ENCODE assay signal across 22 cellular contexts in genomic region chr5:87010736-87011135, GRCh38.
A peak's percentile ranks its signal among the peaks of the same experiment; 100 is the strongest.
DNase-seq lines count a peak whose midpoint lies in the region; ATAC-seq, FAIRE-seq and TF ChIP-seq lines count a peak whose summit lies in the region.
"Had no signal": no experiment of that assay in that cellular context is flagged by ENCODE, and none has a peak within 500 bp of the region (broad histone marks: within the 10 kb centered on the region; RNA-seq: fewer than 3 reads in every experiment).

No MANE protein-coding gene starts in this region.

- H3K9me3 ChIP-seq in right atrium auricular region = no peaks in the 10 kb centered on the region
- H3K9me3 ChIP-seq in astrocyte (ENCODE audit: insufficient read depth, low read depth, low read length) = no peaks in the 10 kb centered on the region
- no peaks in the 10 kb centered on the region for H3K9me3 ChIP-seq in colonic mucosa
- no peaks in the 10 kb centered on the region for H3K9me3 ChIP-seq in esophagus squamous epithelium
- H3K9me3 ChIP-seq: BE2C, MG63 had no signal

- H3K27ac Mint-ChIP-seq in astrocyte (ENCODE audit: unreplicated experiment) = no peak overlapping the region
- H3K27ac Mint-ChIP-seq: HFFc6 had no signal

- H3K4me1 ChIP-seq in right atrium auricular region = no peaks in the 10 kb centered on the region
- no peaks in the 10 kb centered on the region for H3K4me1 ChIP-seq in astrocyte (ENCODE audit: insufficient read depth, low read length)
- no peaks in the 10 kb centered on the region for H3K4me1 ChIP-seq in colonic mucosa
- no peaks in the 10 kb centered on the region for H3K4me1 ChIP-seq in esophagus squamous epithelium
- H3K4me1 ChIP-seq: BE2C had no signal

- H3K4me3 ChIP-seq in right atrium auricular region (no peak overlapping the region), astrocyte (ENCODE audit: insufficient read depth, low read depth, low read length) (no peak overlapping the region), colonic mucosa (no peak overlapping the region), esophagus squamous epithelium (no peak overlapping the region)
- H3K4me3 ChIP-seq: K562, MG63, SK-N-MC had no signal

- FAIRE-seq in astrocyte (lab: Jason Lieb, UNC) = peak; percentile 73
- FAIRE-seq: D721Med, GM18507, K562 had no signal

- peaks cover 14% of the 10 kb centered on the region for H3K4me1 Mint-ChIP-seq in astrocyte (ENCODE audit: low read depth, unreplicated experiment)

- DNase-seq in Right ventricle myocardium superior = no peak
- DNase-seq in right atrium auricular region (ENCODE audit: low spot score) = no peak
- no peak for DNase-seq in astrocyte (ENCODE audit: low read depth)
- peak; percentile 40 for DNase-seq in fibroblast of peridontal ligament (ENCODE audit: extremely low read depth)
- DNase-seq in colonic mucosa = no peak
- no peak for DNase-seq in esophagus squamous epithelium (lab: John Stamatoyannopoulos, UW)
- no peak for DNase-seq in activated CD4-positive, CD25-positive, alpha-beta regulatory T cell treated with anti-CD3 and anti-CD28 coated beads, Interleukin-2, amount 50 U/mL, for 72 hours
- DNase-seq: 8988T, BE2C, DMS53, GDM1, H7, HFFc6, MG63, NCI-H187, NCI-H526, SHP77 treated with DMSO at 0.1 percent for 48 hours had no signal

- H3K79me2 ChIP-seq in astrocyte (ENCODE audit: insufficient read depth, low read length) = no peaks in the 10 kb centered on the region

- H3K27me3 Mint-ChIP-seq in astrocyte (ENCODE audit: low read depth, unreplicated experiment) = no peaks in the 10 kb centered on the region

- H3K27me3 ChIP-seq in right atrium auricular region (no peaks in the 10 kb centered on the region), astrocyte (ENCODE audit: insufficient read depth, low read length) (no peaks in the 10 kb centered on the region), colonic mucosa (no peaks in the 10 kb centered on the region), esophagus squamous epithelium (no peaks in the 10 kb centered on the region)
- H3K27me3 ChIP-seq: BE2C had no signal

- no peak for TF ChIP-seq POLR2A in esophagus squamous epithelium (IDR thresholded peaks at IDR 0.05)

- H3K9me3 Mint-ChIP-seq in astrocyte (ENCODE audit: unreplicated experiment) = no peaks in the 10 kb centered on the region
- H3K9me3 Mint-ChIP-seq: HFFc6 had no signal

- no peak overlapping the region for H2AFZ ChIP-seq in astrocyte (ENCODE audit: low read depth, low read length)

- no peak overlapping the region for H3K4me2 ChIP-seq in astrocyte (ENCODE audit: low read length)

- ATAC-seq in Right ventricle myocardium superior (ENCODE audit: poor library complexity) = peak; percentile 48
- ATAC-seq: K562, PC-3 had no signal

- no peak overlapping the region for H3K9ac ChIP-seq in astrocyte (ENCODE audit: low read length)
- H3K9ac ChIP-seq in colonic mucosa (ENCODE audit: low read depth in 2 of 2, low read length in 2 of 2) = no peak overlapping the region

- intact Hi-C loops in Right ventricle myocardium superior (cut with DNase I) (no loop called here), colonic mucosa (cut with DNase I) (no loop called here), esophagus squamous epithelium (cut with DNase I) (no loop called here)

- no peak for TF ChIP-seq CTCF in right atrium auricular region (IDR thresholded peaks at IDR 0.05)
- TF ChIP-seq CTCF in astrocyte (IDR thresholded peaks at IDR 0.05; ENCODE audit: insufficient read depth, low read depth, low read length) = no peak
- no peak for TF ChIP-seq CTCF in colonic mucosa (IDR thresholded peaks at IDR 0.05)
- TF ChIP-seq CTCF in esophagus squamous epithelium (IDR thresholded peaks at IDR 0.05) = no peak

- no peaks in the 10 kb centered on the region for H3K36me3 Mint-ChIP-seq in astrocyte (ENCODE audit: low read depth, unreplicated experiment)

- H3K4me3 Mint-ChIP-seq in astrocyte (ENCODE audit: unreplicated experiment) = no peak overlapping the region
- H3K4me3 Mint-ChIP-seq: HFFc6 had no signal

- H3K27ac ChIP-seq in right atrium auricular region (no peak overlapping the region), astrocyte (ENCODE audit: low read depth, low read length) (no peak overlapping the region), colonic mucosa (no peak overlapping the region), esophagus squamous epithelium (no peak overlapping the region)
- H3K27ac ChIP-seq: SK-N-MC had no signal

- H3K36me3 ChIP-seq in right atrium auricular region = no peaks in the 10 kb centered on the region
- no peaks in the 10 kb centered on the region for H3K36me3 ChIP-seq in astrocyte (ENCODE audit: insufficient read depth, low read length)
- H3K36me3 ChIP-seq in colonic mucosa = no peaks in the 10 kb centered on the region
- H3K36me3 ChIP-seq in esophagus squamous epithelium = no peaks in the 10 kb centered on the region
- H3K36me3 ChIP-seq: BE2C, MG63 had no signal

- H4K20me1 ChIP-seq in astrocyte (ENCODE audit: insufficient read depth, low read length) = no peaks in the 10 kb centered on the region

- WGBS in esophagus squamous epithelium, 2 donors = 28 to 54% methylated on average over 3 of the region's 3 CpGs
